In the genomic region with DNA sequence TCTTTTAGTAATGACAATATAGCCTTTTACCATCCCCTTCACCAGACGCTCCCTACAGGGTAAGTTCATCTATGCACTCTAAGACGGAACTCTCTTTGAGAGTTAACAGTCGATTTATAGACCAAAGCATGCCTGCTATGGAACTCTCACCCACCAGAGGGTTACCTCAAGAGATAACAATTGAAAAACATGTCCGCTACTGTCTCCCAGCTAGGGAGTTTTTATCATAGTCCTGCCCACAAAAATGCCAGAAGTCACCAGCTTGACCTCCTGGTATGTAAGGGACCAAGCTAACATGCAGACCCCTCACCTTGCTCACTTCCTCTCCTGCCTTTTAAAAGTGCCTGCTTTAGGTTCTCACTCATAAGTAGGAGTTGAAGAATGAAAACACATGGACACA, we compare ENCODE assay signal across 1 cellular context.
TF ChIP-seq lines count a peak whose summit lies in the region.

No MANE protein-coding gene starts in this region.

TF ChIP-seq in GM23338, 12 proteins besides CTCF, POLR2A, EP300 and RAD21 (continued from another document):
- TF ChIP-seq, protein P1, sequence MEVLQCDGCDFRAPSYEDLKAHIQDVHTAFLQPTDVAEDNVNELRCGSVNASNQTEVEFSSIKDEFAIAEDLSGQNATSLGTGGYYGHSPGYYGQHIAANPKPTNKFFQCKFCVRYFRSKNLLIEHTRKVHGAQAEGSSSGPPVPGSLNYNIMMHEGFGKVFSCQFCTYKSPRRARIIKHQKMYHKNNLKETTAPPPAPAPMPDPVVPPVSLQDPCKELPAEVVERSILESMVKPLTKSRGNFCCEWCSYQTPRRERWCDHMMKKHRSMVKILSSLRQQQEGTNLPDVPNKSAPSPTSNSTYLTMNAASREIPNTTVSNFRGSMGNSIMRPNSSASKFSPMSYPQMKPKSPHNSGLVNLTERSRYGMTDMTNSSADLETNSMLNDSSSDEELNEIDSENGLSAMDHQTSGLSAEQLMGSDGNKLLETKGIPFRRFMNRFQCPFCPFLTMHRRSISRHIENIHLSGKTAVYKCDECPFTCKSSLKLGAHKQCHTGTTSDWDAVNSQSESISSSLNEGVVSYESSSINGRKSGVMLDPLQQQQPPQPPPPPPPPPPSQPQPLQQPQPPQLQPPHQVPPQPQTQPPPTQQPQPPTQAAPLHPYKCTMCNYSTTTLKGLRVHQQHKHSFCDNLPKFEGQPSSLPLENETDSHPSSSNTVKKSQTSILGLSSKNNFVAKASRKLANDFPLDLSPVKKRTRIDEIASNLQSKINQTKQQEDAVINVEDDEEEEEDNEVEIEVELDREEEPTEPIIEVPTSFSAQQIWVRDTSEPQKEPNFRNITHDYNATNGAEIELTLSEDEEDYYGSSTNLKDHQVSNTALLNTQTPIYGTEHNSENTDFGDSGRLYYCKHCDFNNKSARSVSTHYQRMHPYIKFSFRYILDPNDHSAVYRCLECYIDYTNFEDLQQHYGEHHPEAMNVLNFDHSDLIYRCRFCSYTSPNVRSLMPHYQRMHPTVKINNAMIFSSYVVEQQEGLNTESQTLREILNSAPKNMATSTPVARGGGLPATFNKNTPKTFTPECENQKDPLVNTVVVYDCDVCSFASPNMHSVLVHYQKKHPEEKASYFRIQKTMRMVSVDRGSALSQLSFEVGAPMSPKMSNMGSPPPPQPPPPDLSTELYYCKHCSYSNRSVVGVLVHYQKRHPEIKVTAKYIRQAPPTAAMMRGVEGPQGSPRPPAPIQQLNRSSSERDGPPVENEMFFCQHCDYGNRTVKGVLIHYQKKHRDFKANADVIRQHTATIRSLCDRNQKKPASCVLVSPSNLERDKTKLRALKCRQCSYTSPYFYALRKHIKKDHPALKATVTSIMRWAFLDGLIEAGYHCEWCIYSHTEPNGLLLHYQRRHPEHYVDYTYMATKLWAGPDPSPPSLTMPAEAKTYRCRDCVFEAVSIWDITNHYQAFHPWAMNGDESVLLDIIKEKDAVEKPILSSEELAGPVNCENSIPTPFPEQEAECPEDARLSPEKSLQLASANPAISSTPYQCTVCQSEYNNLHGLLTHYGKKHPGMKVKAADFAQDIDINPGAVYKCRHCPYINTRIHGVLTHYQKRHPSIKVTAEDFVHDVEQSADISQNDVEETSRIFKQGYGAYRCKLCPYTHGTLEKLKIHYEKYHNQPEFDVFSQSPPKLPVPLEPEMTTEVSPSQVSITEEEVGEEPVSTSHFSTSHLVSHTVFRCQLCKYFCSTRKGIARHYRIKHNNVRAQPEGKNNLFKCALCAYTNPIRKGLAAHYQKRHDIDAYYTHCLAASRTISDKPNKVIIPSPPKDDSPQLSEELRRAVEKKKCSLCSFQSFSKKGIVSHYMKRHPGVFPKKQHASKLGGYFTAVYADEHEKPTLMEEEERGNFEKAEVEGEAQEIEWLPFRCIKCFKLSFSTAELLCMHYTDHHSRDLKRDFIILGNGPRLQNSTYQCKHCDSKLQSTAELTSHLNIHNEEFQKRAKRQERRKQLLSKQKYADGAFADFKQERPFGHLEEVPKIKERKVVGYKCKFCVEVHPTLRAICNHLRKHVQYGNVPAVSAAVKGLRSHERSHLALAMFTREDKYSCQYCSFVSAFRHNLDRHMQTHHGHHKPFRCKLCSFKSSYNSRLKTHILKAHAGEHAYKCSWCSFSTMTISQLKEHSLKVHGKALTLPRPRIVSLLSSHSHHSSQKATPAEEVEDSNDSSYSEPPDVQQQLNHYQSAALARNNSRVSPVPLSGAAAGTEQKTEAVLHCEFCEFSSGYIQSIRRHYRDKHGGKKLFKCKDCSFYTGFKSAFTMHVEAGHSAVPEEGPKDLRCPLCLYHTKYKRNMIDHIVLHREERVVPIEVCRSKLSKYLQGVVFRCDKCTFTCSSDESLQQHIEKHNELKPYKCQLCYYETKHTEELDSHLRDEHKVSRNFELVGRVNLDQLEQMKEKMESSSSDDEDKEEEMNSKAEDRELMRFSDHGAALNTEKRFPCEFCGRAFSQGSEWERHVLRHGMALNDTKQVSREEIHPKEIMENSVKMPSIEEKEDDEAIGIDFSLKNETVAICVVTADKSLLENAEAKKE (CRISPR knock-in tag; IDR thresholded peaks at IDR 0.05): no peak
- TF ChIP-seq CREB1 (CRISPR knock-in tag; IDR thresholded peaks at IDR 0.05; ENCODE audit: low read depth) (no peak), ZNF331 (CRISPR knock-in tag; IDR thresholded peaks at IDR 0.05; ENCODE audit: low read depth) (no peak), JUNB (IDR thresholded peaks at IDR 0.05; ENCODE audit: unreplicated experiment) (no peak), STAT1 (IDR thresholded peaks at IDR 0.05; ENCODE audit: unreplicated experiment) (no peak), ZNF114 (CRISPR knock-in tag; IDR thresholded peaks at IDR 0.05) (no peak), EZH2phosphoT487 (IDR thresholded peaks at IDR 0.05; ENCODE audit: unreplicated experiment) (no peak), NANOG (IDR thresholded peaks at IDR 0.05; ENCODE audit: borderline replicate concordance) (no peak), EZH2 (IDR thresholded peaks at IDR 0.05; ENCODE audit: low read depth, unreplicated experiment) (no peak)
- TF ChIP-seq, protein P2, sequence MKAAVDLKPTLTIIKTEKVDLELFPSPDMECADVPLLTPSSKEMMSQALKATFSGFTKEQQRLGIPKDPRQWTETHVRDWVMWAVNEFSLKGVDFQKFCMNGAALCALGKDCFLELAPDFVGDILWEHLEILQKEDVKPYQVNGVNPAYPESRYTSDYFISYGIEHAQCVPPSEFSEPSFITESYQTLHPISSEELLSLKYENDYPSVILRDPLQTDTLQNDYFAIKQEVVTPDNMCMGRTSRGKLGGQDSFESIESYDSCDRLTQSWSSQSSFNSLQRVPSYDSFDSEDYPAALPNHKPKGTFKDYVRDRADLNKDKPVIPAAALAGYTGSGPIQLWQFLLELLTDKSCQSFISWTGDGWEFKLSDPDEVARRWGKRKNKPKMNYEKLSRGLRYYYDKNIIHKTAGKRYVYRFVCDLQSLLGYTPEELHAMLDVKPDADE (IDR thresholded peaks at IDR 0.05): no peak
